ENCODE assay signal across 26 cellular contexts in genomic region chr4:165360985-165361678, GRCh38. TPM values are rescaled to one million over a fixed set of nuclear protein-coding genes. Genes with fewer than 3 reads are reported as not detected.
"Had no signal": no experiment of that assay in that cellular context is flagged by ENCODE, and none has a peak within 500 bp of the region (broad histone marks: within the 10 kb centered on the region; RNA-seq: fewer than 3 reads in every experiment).

No MANE protein-coding gene starts in this region.

- H3K36me3 Mint-ChIP-seq: natural killer cell, neural progenitor cell had no signal

- H3K4me3 Mint-ChIP-seq: effector memory CD8-positive, alpha-beta T cell; natural killer cell; neural progenitor cell; stimulated activated naive CD8-positive, alpha-beta T cell treated with anti-CD3 and anti-CD28 coated beads, Interleukin-15, amount 100 ng/mL, for 72 hours had no signal

- H3K4me2 ChIP-seq: neural progenitor cell had no signal

- H3K79me2 ChIP-seq: parathyroid adenoma had no signal

- H3K9me3 Mint-ChIP-seq: effector memory CD8-positive, alpha-beta T cell; natural killer cell; neural progenitor cell; stimulated activated naive CD8-positive, alpha-beta T cell treated with anti-CD3 and anti-CD28 coated beads, Interleukin-15, amount 100 ng/mL, for 72 hours had no signal

- H3K4me1 Mint-ChIP-seq: natural killer cell; stimulated activated naive CD8-positive, alpha-beta T cell treated with anti-CD3 and anti-CD28 coated beads, Interleukin-15, amount 100 ng/mL, for 72 hours had no signal

- FAIRE-seq: endometrium, islet of Langerhans, small intestine had no signal

- H3K4me3 ChIP-seq: esophagus squamous epithelium, heart right ventricle, left lung, neural progenitor cell, right lobe of liver, thyroid gland had no signal

- H3K27ac ChIP-seq: esophagus squamous epithelium, heart right ventricle, left lung, neural progenitor cell, parathyroid adenoma, right lobe of liver, thyroid gland had no signal

- H2AFZ ChIP-seq: neural progenitor cell, parathyroid adenoma had no signal

- H3K27ac Mint-ChIP-seq: effector memory CD8-positive, alpha-beta T cell; natural killer cell; neural progenitor cell; progenitor cell of endocrine pancreas had no signal

- ATAC-seq: effector memory CD8-positive, alpha-beta T cell; natural killer cell; right lobe of liver; stimulated activated naive CD8-positive, alpha-beta T cell treated with anti-CD3 and anti-CD28 coated beads, Interleukin-15, amount 100 ng/mL, for 72 hours had no signal

- H3K9me3 ChIP-seq: esophagus squamous epithelium, heart right ventricle, left lung, right lobe of liver, thyroid gland had no signal

- DNase-seq: cortex of kidney; effector memory CD8-positive, alpha-beta T cell; erythroblast; esophagus squamous epithelium; foreskin melanocyte; glutamatergic neuron; heart right ventricle; hippocampal formation; left cardiac atrium; left lung; natural killer cell; right lobe of liver; small intestine; stimulated activated CD4-positive, alpha-beta T cell treated with anti-CD3 and anti-CD28 coated beads, Interleukin-12 subunit alpha, Interleukin-12 subunit beta, amount 100 ng/mL, for 4 hours; stimulated activated CD4-positive, alpha-beta T cell treated with anti-CD3 and anti-CD28 coated beads, Interleukin-1b, Interleukin-23, amount 100 ng/mL, for 48 hours; stimulated activated CD4-positive, alpha-beta T cell treated with anti-CD3 and anti-CD28 coated beads, Interleukin-4, amount 100 ng/mL, for 1 hour; stimulated activated CD8-positive, alpha-beta memory T cell treated with anti-CD3 and anti-CD28 coated beads, Interleukin-4, amount 100 ng/mL, for 48 hours; stimulated activated naive CD4-positive, alpha-beta T cell; stimulated activated naive CD8-positive, alpha-beta T cell treated with anti-CD3 and anti-CD28 coated beads, Interleukin-15, amount 100 ng/mL, for 72 hours; thyroid gland; trophoblast cell had no signal

- H3K36me3 ChIP-seq: esophagus squamous epithelium, heart right ventricle, left lung, neural progenitor cell, right lobe of liver, thyroid gland had no signal

- H3K27me3 ChIP-seq: neural progenitor cell, right lobe of liver, thyroid gland had no signal

- H3K4me1 ChIP-seq: esophagus squamous epithelium, parathyroid adenoma, right lobe of liver, thyroid gland had no signal

- H3K9ac ChIP-seq: neural progenitor cell, parathyroid adenoma had no signal

RNA-seq across cellular contexts. Expression of gene CPE, which starts 17.7 kb away (rescaled TPM):
- total RNA-seq: natural killer cell had no signal
